ENCODE assay signal across 7 cellular contexts in the genomic region with DNA sequence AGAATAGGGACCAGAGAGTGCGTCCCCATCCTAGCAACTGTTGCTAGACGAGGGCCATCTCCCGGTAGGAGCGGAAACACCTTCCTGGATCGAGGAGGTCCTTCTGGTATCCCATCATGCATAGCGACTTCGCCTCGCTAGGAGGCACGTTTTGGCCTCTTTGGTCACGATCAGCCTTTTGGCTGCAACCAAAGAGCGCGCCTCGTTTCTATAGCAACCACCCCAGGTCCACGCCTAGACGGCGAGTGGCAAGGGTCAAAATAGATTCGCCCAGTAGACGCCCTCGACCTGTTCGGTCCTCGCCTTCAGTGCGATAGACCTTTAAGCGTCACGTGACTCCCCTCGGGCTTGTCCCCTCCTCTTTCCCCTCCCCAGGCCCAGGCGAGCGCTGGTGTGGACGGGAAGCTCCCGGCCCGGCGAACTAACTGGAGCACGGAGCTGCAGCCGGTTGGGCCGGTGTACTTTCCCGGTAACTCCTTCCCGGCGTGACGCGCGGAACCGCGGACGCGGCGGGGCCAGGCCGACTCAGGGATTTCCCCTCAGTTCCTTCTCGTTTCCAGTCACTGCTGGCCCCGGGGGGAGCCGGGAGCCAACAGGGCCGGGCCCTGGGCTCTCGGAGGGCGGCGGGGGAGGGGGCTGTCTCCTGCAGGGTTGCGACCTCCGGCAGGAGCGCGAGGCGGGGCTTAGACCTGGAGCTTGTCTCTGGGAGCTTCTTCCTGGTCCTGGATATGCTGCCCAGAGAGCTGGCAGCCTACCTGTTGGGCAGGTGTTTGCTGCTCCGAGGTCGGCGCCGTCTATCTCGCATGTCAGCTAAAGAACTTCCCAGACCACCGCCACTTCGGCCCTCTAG. TPM values are rescaled to one million over a fixed set of nuclear protein-coding genes. Genes with fewer than 3 reads are reported as not detected.
DNase-seq lines count a peak whose midpoint lies in the region; ATAC-seq, FAIRE-seq and TF ChIP-seq lines count a peak whose summit lies in the region.

A gene (plus strand): TSS at position 359 of the 850 bp plus-strand sequence. CDS start 2,258 bp downstream, outside the sequence.

- DNase-seq in NCI-H187 treated with DMSO at 0.1 percent for 48 hours (lab: John Stamatoyannopoulos, UW) (peak; percentile 93), astrocyte (ENCODE audit: low read depth) (peak; percentile 99), hepatic stellate cell (ENCODE audit: low spot score) (peak; percentile 94), renal cortical epithelial cell (ENCODE audit: low read depth) (peak; percentile 100)
- peak; percentile 99 for DNase-seq in T-helper 2 cell treated with Interferon-gamma antibody and Interleukin-4, amounts not matched to agents 5 μg/mL and 100 μg/mL, for 36 hours (ENCODE audit: low spot score)

- ATAC-seq in GM18498 (IDR thresholded peaks at IDR 0.05; ENCODE audit: unreplicated experiment) (peak; percentile 57), HG02943 (IDR thresholded peaks at IDR 0.05; ENCODE audit: low read depth, unreplicated experiment) (peak; percentile 68)

- peak within 1 kb of the TSS; percentile 87 for H3K4me3 Mint-ChIP-seq in T-helper 2 cell treated with Interferon-gamma antibody and Interleukin-4, amounts not matched to agents 5 μg/mL and 100 μg/mL, for 36 hours
- H3K4me3 Mint-ChIP-seq in astrocyte (ENCODE audit: unreplicated experiment) = peak within 1 kb of the TSS; percentile 86

- peaks cover 39% of the 10 kb centered on the region for H3K4me1 Mint-ChIP-seq in T-helper 2 cell treated with Interferon-gamma antibody and Interleukin-4, amounts not matched to agents 5 μg/mL and 100 μg/mL, for 36 hours (ENCODE audit: low read depth)
- peaks cover 6% of the 10 kb centered on the region for H3K4me1 Mint-ChIP-seq in astrocyte (ENCODE audit: low read depth, unreplicated experiment)

- peak; percentile 90 for FAIRE-seq in astrocyte (lab: Jason Lieb, UNC)

- H3K27me3 ChIP-seq in astrocyte (ENCODE audit: insufficient read depth, low read length) = no peaks in the 10 kb centered on the region

- peak within 1 kb of the TSS; percentile 80 for H3K27ac ChIP-seq in astrocyte (ENCODE audit: low read depth, low read length)

- peak within 1 kb of the TSS; percentile 90 for H3K9ac ChIP-seq in astrocyte (ENCODE audit: low read length)

- peak within 1 kb of the TSS; percentile 95 for H2AFZ ChIP-seq in astrocyte (ENCODE audit: low read depth, low read length)

- H3K36me3 Mint-ChIP-seq in T-helper 2 cell treated with Interferon-gamma antibody and Interleukin-4, amounts not matched to agents 5 μg/mL and 100 μg/mL, for 36 hours (ENCODE audit: low read depth) = peaks cover 9% of the 10 kb centered on the region
- peaks cover 3% of the 10 kb centered on the region for H3K36me3 Mint-ChIP-seq in astrocyte (ENCODE audit: low read depth, unreplicated experiment)

- peak within 1 kb of the TSS; percentile 94 for H3K4me2 ChIP-seq in astrocyte (ENCODE audit: low read length)

- no peaks in the 10 kb centered on the region for H3K9me3 ChIP-seq in astrocyte (ENCODE audit: insufficient read depth, low read depth, low read length)

- H3K27me3 Mint-ChIP-seq in T-helper 2 cell treated with Interferon-gamma antibody and Interleukin-4, amounts not matched to agents 5 μg/mL and 100 μg/mL, for 36 hours (ENCODE audit: low read depth) = no peaks in the 10 kb centered on the region
- no peaks in the 10 kb centered on the region for H3K27me3 Mint-ChIP-seq in astrocyte (ENCODE audit: low read depth, unreplicated experiment)

- no peak for TF ChIP-seq CTCF in astrocyte (IDR thresholded peaks at IDR 0.05; ENCODE audit: insufficient read depth, low read depth, low read length)

- H3K4me1 ChIP-seq in astrocyte (ENCODE audit: insufficient read depth, low read length) = peaks cover 18% of the 10 kb centered on the region

- no peaks in the 10 kb centered on the region for H3K9me3 Mint-ChIP-seq in T-helper 2 cell treated with Interferon-gamma antibody and Interleukin-4, amounts not matched to agents 5 μg/mL and 100 μg/mL, for 36 hours
- H3K9me3 Mint-ChIP-seq in astrocyte (ENCODE audit: unreplicated experiment) = no peaks in the 10 kb centered on the region

- H4K20me1 ChIP-seq in astrocyte (ENCODE audit: insufficient read depth, low read length) = peaks cover 5% of the 10 kb centered on the region

- peaks cover 24% of the 10 kb centered on the region for H3K79me2 ChIP-seq in astrocyte (ENCODE audit: insufficient read depth, low read length)

- peak within 1 kb of the TSS; percentile 81 for H3K4me3 ChIP-seq in astrocyte (ENCODE audit: insufficient read depth, low read depth, low read length)

- no peaks in the 10 kb centered on the region for H3K36me3 ChIP-seq in astrocyte (ENCODE audit: insufficient read depth, low read length)

- peak within 1 kb of the TSS; percentile 100 for H3K27ac Mint-ChIP-seq in T-helper 2 cell treated with Interferon-gamma antibody and Interleukin-4, amounts not matched to agents 5 μg/mL and 100 μg/mL, for 36 hours
- peak within 1 kb of the TSS; percentile 89 for H3K27ac Mint-ChIP-seq in astrocyte (ENCODE audit: unreplicated experiment)

RNA-seq across cellular contexts. Expression of the gene that starts here (rescaled TPM):
- total RNA-seq in astrocyte (19.6 and 20.7 TPM in 2 replicates), renal cortical epithelial cell (9.2 and 25.7 TPM in 2 replicates)

Comparison
In these comparisons a context has a peak if more than half of its experiments do, and no peak if none do; other contexts are left out.
1. Peak in every context shown above with its lines: DNase-seq, ATAC-seq, H3K4me3 ChIP-seq and H3K27ac ChIP-seq.